8 cellular contexts compared by ENCODE assay signal in the genomic region with DNA sequence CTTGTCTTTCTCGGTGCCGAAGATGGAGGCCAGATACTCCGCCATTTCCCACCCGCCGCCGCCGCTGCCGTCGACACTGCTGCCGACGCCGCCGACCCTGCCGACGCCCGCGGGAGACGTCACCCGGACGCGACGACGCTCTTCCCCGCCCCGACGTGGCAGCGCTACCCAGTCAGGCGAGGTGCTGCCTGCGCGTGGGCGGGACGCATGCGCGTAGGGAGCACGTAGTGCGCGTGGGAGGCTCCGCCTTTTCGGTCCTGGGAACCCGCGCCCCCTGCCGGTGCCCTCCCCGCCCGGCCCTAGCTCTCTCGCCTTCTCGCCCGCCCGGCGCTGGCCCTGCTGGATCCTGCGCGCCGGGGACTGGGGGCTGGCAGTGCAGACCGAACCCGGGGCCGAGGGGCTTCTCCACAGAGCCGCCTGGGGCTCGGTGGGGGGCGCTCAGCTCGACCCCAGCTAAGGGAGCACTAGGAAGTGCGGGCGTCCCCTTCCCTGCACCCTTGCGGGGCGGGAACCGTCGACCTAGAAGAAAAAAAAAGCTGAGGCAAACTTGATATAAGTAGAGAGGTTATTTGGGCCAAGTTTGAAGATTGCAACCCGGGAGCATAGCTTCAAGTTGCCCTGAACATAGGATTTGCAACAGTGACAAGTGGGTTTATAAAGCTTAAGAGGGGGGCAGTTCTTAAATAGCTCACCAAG.
DNase-seq lines count a peak whose midpoint lies in the region; ATAC-seq, FAIRE-seq and TF ChIP-seq lines count a peak whose summit lies in the region.
"Not testable (repeated sequence)": the region's sequence is repeated elsewhere in the genome, so short reads cannot be mapped to it uniquely, and the experiment has no call there.

No MANE protein-coding gene starts in this region.

- not testable (repeated sequence) for H3K9me3 ChIP-seq in pancreas, upper lobe of right lung

- not testable (repeated sequence) for FAIRE-seq in pancreas (lab: Jason Lieb, UNC)

- CTCF ChIA-PET in T-cell (lab: Charles Lee) = not testable (repeated sequence)

- POLR2A ChIA-PET in T-cell (lab: Charles Lee) = not testable (repeated sequence)

- not testable (repeated sequence) for H3K27me3 ChIP-seq in pancreas, upper lobe of right lung

- H3K36me3 ChIP-seq in pancreas, upper lobe of right lung: not testable (repeated sequence)

- ATAC-seq in GM18867 (IDR thresholded peaks at IDR 0.05; ENCODE audit: unreplicated experiment) (peak; percentile 78), GM21717 (IDR thresholded peaks at IDR 0.05; ENCODE audit: unreplicated experiment) (peak; percentile 58), HG03045 (IDR thresholded peaks at IDR 0.05; ENCODE audit: unreplicated experiment) (peak; percentile 88), T-cell (replicated peaks in 1 of 4) (peak; percentile 90 to 96 (median 93)), Right ventricle myocardium superior (ENCODE audit: poor library complexity) (peak; percentile 100), pancreas (peak; percentile 95 to 99 (median 96)), upper lobe of right lung (peak; percentile 100)
- peak; percentile 93 for ATAC-seq in activated T-helper 17 cell treated with anti-CD3 and anti-CD28 coated beads, Interleukin-2, amount 50 U/mL, for 72 hours (replicated peaks)

- H3K27me3 Mint-ChIP-seq in T-cell; activated T-helper 17 cell treated with anti-CD3 and anti-CD28 coated beads, Interleukin-2, amount 50 U/mL, for 72 hours: not testable (repeated sequence)

- H3K27ac Mint-ChIP-seq in T-cell; activated T-helper 17 cell treated with anti-CD3 and anti-CD28 coated beads, Interleukin-2, amount 50 U/mL, for 72 hours: not testable (repeated sequence)

- not testable (repeated sequence) for H3K4me1 Mint-ChIP-seq in T-cell; activated T-helper 17 cell treated with anti-CD3 and anti-CD28 coated beads, Interleukin-2, amount 50 U/mL, for 72 hours

- intact Hi-C loops in Right ventricle myocardium superior (cut with DNase I); pancreas (cut with DNase I); upper lobe of right lung (cut with DNase I): not testable (repeated sequence)

- not testable (repeated sequence) for H3K36me3 Mint-ChIP-seq in T-cell; activated T-helper 17 cell treated with anti-CD3 and anti-CD28 coated beads, Interleukin-2, amount 50 U/mL, for 72 hours (ENCODE audit: low read depth)

- peak overlapping the region in 2 of 4 donors; percentile 59 to 60 for H3K4me3 ChIP-seq in pancreas
- not testable (repeated sequence) for H3K4me3 ChIP-seq in upper lobe of right lung

- 1% methylated on average over 28 of the region's 66 CpGs; no CpG with 5 or more reads in 1 of the 2 donors for WGBS in pancreas, 2 donors

- DNase-seq in T-cell (peak in 27 of 34 experiments; percentile 38 to 88 (median 66)), pancreas (peak in 3 of 6 donors; percentile 68 to 90 (median 84))
- DNase-seq in Right ventricle myocardium superior, upper lobe of right lung: not testable (repeated sequence)

- H3K27ac ChIP-seq in pancreas = peak overlapping the region in 1 of 4 donors; percentile 70
- H3K27ac ChIP-seq in upper lobe of right lung = not testable (repeated sequence)

- not testable (repeated sequence) for H3K4me3 Mint-ChIP-seq in T-cell; activated T-helper 17 cell treated with anti-CD3 and anti-CD28 coated beads, Interleukin-2, amount 50 U/mL, for 72 hours

- not testable (repeated sequence) for TF ChIP-seq CTCF in pancreas (IDR thresholded peaks at IDR 0.05); upper lobe of right lung (IDR thresholded peaks at IDR 0.05)

- H3K9me3 Mint-ChIP-seq in T-cell; activated T-helper 17 cell treated with anti-CD3 and anti-CD28 coated beads, Interleukin-2, amount 50 U/mL, for 72 hours: not testable (repeated sequence)

- H3K4me1 ChIP-seq in pancreas, upper lobe of right lung: not testable (repeated sequence)
